10 cellular contexts compared by ENCODE assay signal in the genomic region with DNA sequence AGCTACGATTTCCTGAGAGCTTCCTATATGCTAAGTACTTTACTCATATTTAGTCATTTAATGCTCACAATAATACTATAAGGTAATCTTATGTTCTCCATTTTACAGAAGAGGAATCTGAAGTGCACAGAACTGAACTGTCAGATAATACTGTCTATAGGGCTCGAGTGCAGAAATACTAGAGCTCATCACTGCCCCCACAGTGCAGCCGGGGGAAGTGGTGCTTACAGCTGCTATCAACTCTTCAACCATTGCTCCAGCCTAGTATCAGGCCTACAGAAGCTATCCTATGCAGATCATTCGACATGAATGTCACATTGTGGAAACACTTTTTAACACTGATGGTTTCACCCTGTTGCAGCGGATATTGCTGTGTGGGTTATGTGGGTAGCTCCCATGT.
DNase-seq lines count a peak whose midpoint lies in the region; ATAC-seq and TF ChIP-seq lines count a peak whose summit lies in the region.
"Had no signal": no experiment of that assay in that cellular context is flagged by ENCODE, and none has a peak within 500 bp of the region (broad histone marks: within the 10 kb centered on the region; RNA-seq: fewer than 3 reads in every experiment).

No MANE protein-coding gene starts in this region.

- intact Hi-C loops in activated CD8-positive, alpha-beta T cell treated with anti-CD3 and anti-CD28 coated beads for 36 hours (cut with micrococcal nuclease) = no loop called here

- no peak overlapping the region for H3K27ac Mint-ChIP-seq in activated CD8-positive, alpha-beta T cell treated with anti-CD3 and anti-CD28 coated beads for 36 hours
- H3K27ac Mint-ChIP-seq: activated CD4-positive, alpha-beta T cell treated with anti-CD3 and anti-CD28 coated beads, Interleukin-2, amount 10 ng/mL, durations not matched to agents 24 days and 14 days had no signal

- H3K36me3 Mint-ChIP-seq in activated CD8-positive, alpha-beta T cell treated with anti-CD3 and anti-CD28 coated beads for 36 hours (ENCODE audit: low read depth) = no peaks in the 10 kb centered on the region
- H3K36me3 Mint-ChIP-seq in activated T-cell treated with anti-CD3 and anti-CD28 coated beads, Interleukin-2, amount 50 U/mL, for 4 hours (ENCODE audit: insufficient read depth) = no peaks in the 10 kb centered on the region

- H3K27me3 Mint-ChIP-seq in activated CD8-positive, alpha-beta T cell treated with anti-CD3 and anti-CD28 coated beads for 36 hours = no peaks in the 10 kb centered on the region
- no peaks in the 10 kb centered on the region for H3K27me3 Mint-ChIP-seq in activated T-cell treated with anti-CD3 and anti-CD28 coated beads, Interleukin-2, amount 50 U/mL, for 4 hours (ENCODE audit: low read depth)
- H3K27me3 Mint-ChIP-seq: activated CD4-positive, alpha-beta T cell treated with anti-CD3 and anti-CD28 coated beads, Interleukin-2, amount 10 ng/mL, durations not matched to agents 24 days and 14 days had no signal

- no peak for ATAC-seq in activated CD8-positive, alpha-beta T cell treated with anti-CD3 and anti-CD28 coated beads for 36 hours
- ATAC-seq in esophagus mucosa = no peak
- ATAC-seq in activated T-cell treated with anti-CD3 and anti-CD28 coated beads, Interleukin-2, amount 50 U/mL, for 4 hours = no peak

- in situ Hi-C loops in ACHN (cut with HindIII; ENCODE audit: low pct_ligation_motif_present, low pct_unique_long_range_greater_than_20kb, low sequenced_read_pairs) = no loop called here

- peak; percentile 11 for DNase-seq in ACHN
- peak; percentile 41 for DNase-seq in NCI-H510A treated with DMSO at 0.1 percent for 48 hours (lab: John Stamatoyannopoulos, UW)
- DNase-seq in fibroblast of the aortic adventitia (ENCODE audit: low read depth) = no peak
- no peak for DNase-seq in activated CD8-positive, alpha-beta T cell treated with anti-CD3 and anti-CD28 coated beads for 36 hours
- no peak for DNase-seq in activated T-cell treated with anti-CD3 and anti-CD28 coated beads, Interleukin-2, amount 50 U/mL, for 4 hours
- no peak for DNase-seq in DMS114 treated with DMSO at 0.1 percent for 48 hours (lab: John Stamatoyannopoulos, UW; ENCODE audit: unreplicated experiment)
- DNase-seq: activated CD4-positive, alpha-beta T cell treated with anti-CD3 and anti-CD28 coated beads, Interleukin-2, amount 10 ng/mL, durations not matched to agents 24 days and 14 days; heart left ventricle had no signal

- POLR2A ChIA-PET in activated CD8-positive, alpha-beta T cell treated with anti-CD3 and anti-CD28 coated beads for 36 hours (lab: Charles Lee) = interaction anchor here (0.5 kb wide), 1 partner anchor 165 kb away, joined by 3 read pairs; no protein-coding TSS in a partner anchor

- no peaks in the 10 kb centered on the region for H3K4me1 Mint-ChIP-seq in activated CD8-positive, alpha-beta T cell treated with anti-CD3 and anti-CD28 coated beads for 36 hours (ENCODE audit: low read depth)
- H3K4me1 Mint-ChIP-seq in activated T-cell treated with anti-CD3 and anti-CD28 coated beads, Interleukin-2, amount 50 U/mL, for 4 hours (ENCODE audit: low read depth) = no peaks in the 10 kb centered on the region
- H3K4me1 Mint-ChIP-seq: activated CD4-positive, alpha-beta T cell treated with anti-CD3 and anti-CD28 coated beads, Interleukin-2, amount 10 ng/mL, durations not matched to agents 24 days and 14 days had no signal

- CTCF ChIA-PET in activated CD8-positive, alpha-beta T cell treated with anti-CD3 and anti-CD28 coated beads for 36 hours (lab: Charles Lee) = no interaction called here

- no peaks in the 10 kb centered on the region for H3K9me3 Mint-ChIP-seq in activated CD8-positive, alpha-beta T cell treated with anti-CD3 and anti-CD28 coated beads for 36 hours
- H3K9me3 Mint-ChIP-seq in activated T-cell treated with anti-CD3 and anti-CD28 coated beads, Interleukin-2, amount 50 U/mL, for 4 hours = no peaks in the 10 kb centered on the region
- H3K9me3 Mint-ChIP-seq: activated CD4-positive, alpha-beta T cell treated with anti-CD3 and anti-CD28 coated beads, Interleukin-2, amount 10 ng/mL, durations not matched to agents 24 days and 14 days had no signal

- no peak overlapping the region for H3K4me3 Mint-ChIP-seq in activated CD8-positive, alpha-beta T cell treated with anti-CD3 and anti-CD28 coated beads for 36 hours
- H3K4me3 Mint-ChIP-seq in activated T-cell treated with anti-CD3 and anti-CD28 coated beads, Interleukin-2, amount 50 U/mL, for 4 hours = no peak overlapping the region
- H3K4me3 Mint-ChIP-seq: activated CD4-positive, alpha-beta T cell treated with anti-CD3 and anti-CD28 coated beads, Interleukin-2, amount 10 ng/mL, durations not matched to agents 24 days and 14 days had no signal

- TF ChIP-seq CTCF in GM12872 (IDR thresholded peaks at IDR 0.05; ENCODE audit: insufficient read depth, low read depth, low read length) = peak; percentile 49; the same call in 2 of the 3 replicates
- TF ChIP-seq CTCF in fibroblast of the aortic adventitia (IDR thresholded peaks at IDR 0.05; ENCODE audit: insufficient read depth, low read length) = peak; percentile 30
- no peak for TF ChIP-seq CTCF in activated CD8-positive, alpha-beta T cell treated with anti-CD3 and anti-CD28 coated beads for 36 hours (IDR thresholded peaks at IDR 0.05)

- H3K4me3 ChIP-seq in fibroblast of the aortic adventitia (ENCODE audit: low read depth, low read length) = no peak overlapping the region
- H3K4me3 ChIP-seq: heart left ventricle had no signal

Comparison
In these comparisons a context has a peak if more than half of its experiments do, and no peak if none do; other contexts are left out.
1. DNase-seq: peak in ACHN (single experiment) and NCI-H510A treated with DMSO at 0.1 percent for 48 hours (single experiment); none in fibroblast of the aortic adventitia (single experiment), activated CD8-positive, alpha-beta T cell treated with anti-CD3 and anti-CD28 coated beads for 36 hours (single experiment), activated T-cell treated with anti-CD3 and anti-CD28 coated beads, Interleukin-2, amount 50 U/mL, for 4 hours (single experiment) and DMS114 treated with DMSO at 0.1 percent for 48 hours (single experiment).